In the genomic region with DNA sequence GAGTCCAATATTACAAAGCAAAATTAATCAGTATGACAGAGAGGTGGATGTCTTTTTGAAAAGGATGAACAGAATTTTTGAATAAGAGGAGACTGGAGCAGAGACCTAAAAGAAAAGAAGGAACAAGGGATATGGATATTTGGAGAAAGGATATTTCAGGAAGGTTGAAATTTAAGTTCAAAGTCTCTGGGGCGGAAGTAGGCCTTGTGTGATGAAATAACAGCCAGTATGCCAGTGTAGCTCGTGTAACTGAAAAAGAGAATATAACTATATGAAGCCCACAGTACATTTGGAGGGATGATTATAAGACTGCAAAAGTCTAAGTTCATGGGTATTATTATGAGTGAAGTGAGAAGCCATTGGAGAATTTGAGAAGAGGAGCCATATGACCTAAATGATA, we compare ENCODE assay signal across 24 cellular contexts.
"Had no signal": no experiment of that assay in that cellular context is flagged by ENCODE, and none has a peak within 500 bp of the region (broad histone marks: within the 10 kb centered on the region; RNA-seq: fewer than 3 reads in every experiment).

No MANE protein-coding gene starts in this region.

- H3K36me3 Mint-ChIP-seq: immature natural killer cell, mesothelial cell of epicardium, naive B cell had no signal

- H3K9me3 ChIP-seq: colonic mucosa, esophagus squamous epithelium, gastrocnemius medialis, lower lobe of right lung, mucosa of descending colon had no signal

- H3K27ac Mint-ChIP-seq: dendritic cell treated with granulocyte-macrophage colony-stimulating factor and Interleukin-4, amounts not matched to agents 40 ng/mL and 50 ng/mL, for 4 days; immature natural killer cell; mesothelial cell of epicardium; naive B cell had no signal

- H3K4me1 ChIP-seq: colonic mucosa, esophagus squamous epithelium, gastrocnemius medialis, heart right ventricle, left ventricle myocardium inferior, lower lobe of right lung had no signal

- DNase-seq: colonic mucosa; cortex of kidney; effector CD8-positive, alpha-beta T cell; erythroblast; esophagus squamous epithelium; foreskin fibroblast; foreskin melanocyte; gastrocnemius medialis; glutamatergic neuron; head of caudate nucleus; heart right ventricle; hypothalamus; immature natural killer cell; islet precursor cell; left cardiac atrium; left ventricle myocardium inferior; lower lobe of right lung; mesenchymal stem cell; mucosa of descending colon; naive B cell had no signal

- FAIRE-seq: endothelial cell of umbilical vein had no signal

- H3K27me3 Mint-ChIP-seq: dendritic cell treated with granulocyte-macrophage colony-stimulating factor and Interleukin-4, amounts not matched to agents 40 ng/mL and 50 ng/mL, for 4 days; naive B cell had no signal

- H3K27ac ChIP-seq: colonic mucosa, esophagus squamous epithelium, gastrocnemius medialis, heart right ventricle, left ventricle myocardium inferior, lower lobe of right lung had no signal

- ATAC-seq: esophagus mucosa, gastrocnemius medialis, heart right ventricle, left cardiac atrium, lower lobe of right lung, mucosa of descending colon had no signal

- H3K4me1 Mint-ChIP-seq: immature natural killer cell, mesothelial cell of epicardium, naive B cell had no signal

- H3K27me3 ChIP-seq: colonic mucosa, esophagus squamous epithelium, gastrocnemius medialis, heart right ventricle had no signal

- H3K36me3 ChIP-seq: colonic mucosa, esophagus squamous epithelium, gastrocnemius medialis, heart right ventricle, left ventricle myocardium inferior, lower lobe of right lung had no signal

- H3K4me3 Mint-ChIP-seq: dendritic cell treated with granulocyte-macrophage colony-stimulating factor and Interleukin-4, amounts not matched to agents 40 ng/mL and 50 ng/mL, for 4 days; immature natural killer cell; mesothelial cell of epicardium; naive B cell had no signal

- H3K4me3 ChIP-seq: colonic mucosa, esophagus squamous epithelium, gastrocnemius medialis, heart right ventricle, left ventricle myocardium inferior, lower lobe of right lung, mucosa of descending colon had no signal
